In the genomic region with DNA sequence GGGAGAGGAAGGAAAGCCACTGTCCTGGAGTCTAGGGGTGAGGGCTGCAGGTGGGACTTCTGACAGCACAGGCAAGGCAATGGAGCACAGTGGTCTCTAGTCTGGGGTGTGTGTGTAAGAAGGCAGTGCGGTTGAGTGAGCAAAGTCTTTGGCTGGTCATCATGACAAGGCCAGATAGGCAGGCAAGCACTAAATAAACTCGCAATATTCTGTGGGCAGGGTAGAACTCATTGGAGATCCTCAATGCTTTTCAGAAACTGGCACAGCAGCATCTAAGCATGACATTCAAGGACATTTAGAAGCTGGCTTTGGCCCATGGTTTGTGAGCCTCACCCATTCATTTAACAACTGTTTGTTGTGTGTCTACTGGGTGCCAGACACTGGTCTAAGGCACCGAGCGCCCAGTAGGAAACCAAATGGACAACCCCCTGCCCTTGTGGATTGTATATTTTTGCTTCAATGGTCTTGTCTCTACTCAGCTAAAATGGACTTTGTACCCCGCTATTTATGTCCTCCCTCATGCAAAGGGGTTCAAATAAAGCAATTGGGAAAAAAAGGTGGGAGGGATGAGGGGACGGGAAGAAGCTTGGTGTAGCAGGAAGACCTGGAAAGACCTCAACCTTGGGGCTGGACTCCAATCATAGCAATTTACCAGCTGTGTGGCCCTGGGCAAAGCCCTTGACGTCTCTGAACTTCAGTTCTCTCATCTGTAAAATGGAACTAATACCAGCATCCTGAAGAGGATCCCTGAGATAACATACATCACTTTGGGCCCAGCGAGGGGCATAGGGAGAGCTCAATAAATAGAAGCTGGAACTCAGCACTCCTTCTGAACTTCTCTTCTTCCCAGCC, we compare ENCODE assay signal across 1 cellular context.
TF ChIP-seq lines count a peak whose summit lies in the region.

No MANE protein-coding gene starts in this region.

TF ChIP-seq in HepG2, 621 proteins besides CTCF, POLR2A, EP300 and RAD21 (continued from another document):
- no peak for TF ChIP-seq DBP (CRISPR knock-in tag; IDR thresholded peaks at IDR 0.05; ENCODE audit: not compliant biosample characterization)
- no peak for TF ChIP-seq ZNF124 (CRISPR knock-in tag; IDR thresholded peaks at IDR 0.05)
- no peak for TF ChIP-seq DRAP1 (CRISPR knock-in tag; IDR thresholded peaks at IDR 0.05)
- TF ChIP-seq ZNF296 (CRISPR knock-in tag; conservative IDR thresholded peaks at IDR 0.05): no peak
- no peak for TF ChIP-seq PHF5A (CRISPR knock-in tag; IDR thresholded peaks at IDR 0.05; ENCODE audit: low read depth, unreplicated experiment)
- peak; percentile 56; the same call in 1 of the 2 replicates for TF ChIP-seq ZNF768 (CRISPR knock-in tag; IDR thresholded peaks at IDR 0.05)
- TF ChIP-seq ZNF629 (CRISPR knock-in tag; conservative IDR thresholded peaks at IDR 0.05): peak; percentile 44; the same call in 1 of the 2 replicates
- no peak for TF ChIP-seq GZF1 (CRISPR knock-in tag; IDR thresholded peaks at IDR 0.05)
